Comparison of ENCODE assay signal across 8 cellular contexts in genomic region chr20:24991897-24992419, GRCh38. TPM values are rescaled to one million over a fixed set of nuclear protein-coding genes. Genes with fewer than 3 reads are reported as not detected.
DNase-seq lines count a peak whose midpoint lies in the region; ATAC-seq and TF ChIP-seq lines count a peak whose summit lies in the region.

No MANE protein-coding gene starts in this region.

- H3K4me3 ChIP-seq in WI38 (ENCODE audit: low read depth, low read length): peak overlapping the region; percentile 77
- peak overlapping the region; percentile 89 for H3K4me3 ChIP-seq in fibroblast of pulmonary artery (replicated peaks; ENCODE audit: low read depth, low read length)
- H3K4me3 ChIP-seq in neutrophil (ENCODE audit: low read depth in 1 of 2, low read length in 1 of 2): peak overlapping the region; percentile 92 to 94

- peaks cover 67 to 70% of the 10 kb centered on the region in 2 experiments for H3K4me1 ChIP-seq in neutrophil (ENCODE audit: control insufficient read depth in 1 of 2, insufficient read depth in 1 of 2, low read depth in 1 of 2, low read length in 1 of 2)

- peak; percentile 38 for ATAC-seq in GM19395 (IDR thresholded peaks at IDR 0.05; ENCODE audit: unreplicated experiment)
- ATAC-seq in HG03439 (IDR thresholded peaks at IDR 0.05; ENCODE audit: unreplicated experiment): peak; percentile 20
- ATAC-seq in GM18519 (IDR thresholded peaks at IDR 0.05; ENCODE audit: low FRiP score, unreplicated experiment): no peak

- H3K9me3 ChIP-seq in neutrophil: no peaks in the 10 kb centered on the region

- intact Hi-C loops in Calu3 (cut with micrococcal nuclease; ENCODE audit: unreplicated experiment): loop anchor here (2.0 kb wide), 1 partner anchor 187 kb away; no protein-coding TSS in a partner anchor

- H3K36me3 Mint-ChIP-seq in Calu3 (ENCODE audit: insufficient read depth, unreplicated experiment): peaks cover 13% of the 10 kb centered on the region

- no peak for TF ChIP-seq CTCF in Calu3 (IDR thresholded peaks at IDR 0.05; ENCODE audit: unreplicated experiment)
- no peak for TF ChIP-seq CTCF in WI38 (IDR thresholded peaks at IDR 0.05; ENCODE audit: low read depth, low read length)
- no peak for TF ChIP-seq CTCF in fibroblast of pulmonary artery (IDR thresholded peaks at IDR 0.05; ENCODE audit: low read length, missing control alignments)
- TF ChIP-seq CTCF in neutrophil (IDR thresholded peaks at IDR 0.05): no peak

- peaks cover 16% of the 10 kb centered on the region for H3K4me1 Mint-ChIP-seq in Calu3 (ENCODE audit: low read depth, unreplicated experiment)

- CTCF ChIA-PET in Calu3 (lab: Charles Lee): no interaction called here

- H3K27me3 Mint-ChIP-seq in Calu3 (ENCODE audit: unreplicated experiment): no peaks in the 10 kb centered on the region

- DNase-seq in Calu3: no peak
- DNase-seq in fibroblast of pulmonary artery (ENCODE audit: low read depth): peak; percentile 14
- no peak for DNase-seq in NCI-H524 treated with DMSO at 0.1 percent for 48 hours (lab: John Stamatoyannopoulos, UW)

- BruUV-seq in Calu3 (replicated peaks; lab: Mats Ljungman, UMichigan): no TSS peak

- H3K27ac ChIP-seq in neutrophil: peak overlapping the region; percentile 96

- no peak overlapping the region for H3K27ac Mint-ChIP-seq in Calu3 (ENCODE audit: unreplicated experiment)

- H3K27me3 ChIP-seq in neutrophil: peaks cover 6% of the 10 kb centered on the region

- H3K4me3 Mint-ChIP-seq in Calu3 (ENCODE audit: low read depth, unreplicated experiment): peak overlapping the region; percentile 81

- H3K36me3 ChIP-seq in neutrophil: no peaks in the 10 kb centered on the region

- no peaks in the 10 kb centered on the region for H3K9me3 Mint-ChIP-seq in Calu3 (ENCODE audit: low read depth, unreplicated experiment)

RNA-seq across cellular contexts. Expression of gene APMAP, which starts 0.6 kb away (rescaled TPM):
- 29.9 and 30.7 TPM in 2 replicates for total RNA-seq in Calu3 (2022)

RNA-seq across cellular contexts. Expression of gene CST7, which starts 42.9 kb away (rescaled TPM):
- total RNA-seq in Calu3 (2022): not detected in 2 replicates
